Comparison of ENCODE assay signal across 1 cellular context in the genomic region with DNA sequence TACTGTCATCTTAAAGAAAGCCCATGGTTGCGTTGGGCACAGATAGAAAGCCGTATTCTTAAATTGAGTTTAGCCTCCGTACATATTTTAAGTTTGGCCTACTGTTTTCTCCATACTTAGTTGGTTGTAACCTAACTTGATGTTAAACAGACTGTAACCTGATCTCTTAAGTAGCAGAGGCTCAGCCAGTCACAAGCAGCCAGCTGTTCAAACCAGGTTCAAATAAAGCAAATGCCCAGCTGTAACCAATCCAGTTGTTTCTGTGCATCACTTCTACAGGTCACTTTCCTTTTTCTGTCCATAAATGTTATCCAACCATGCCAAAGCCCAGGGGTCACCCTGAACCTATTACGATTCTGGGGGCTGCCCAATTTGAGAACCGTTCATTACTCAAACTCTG.
TF ChIP-seq lines count a peak whose summit lies in the region.

No MANE protein-coding gene starts in this region.

TF ChIP-seq in IMR-90, 13 proteins besides CTCF, POLR2A, EP300 and RAD21 (continued from another document):
- TF ChIP-seq BHLHE40 (IDR thresholded peaks at IDR 0.05; ENCODE audit: low read depth, low read length) (no peak), MAFK (IDR thresholded peaks at IDR 0.05; ENCODE audit: low read depth, low read length) (no peak), MAZ (IDR thresholded peaks at IDR 0.05; ENCODE audit: borderline replicate concordance, low read depth, low read length) (no peak), SMC3 (IDR thresholded peaks at IDR 0.05; ENCODE audit: low read depth, low read length) (no peak), MXI1 (IDR thresholded peaks at IDR 0.05; ENCODE audit: borderline replicate concordance, low read depth, low read length) (no peak), FOS (IDR thresholded peaks at IDR 0.05; ENCODE audit: low read depth, low read length) (no peak), RCOR1 (IDR thresholded peaks at IDR 0.05; ENCODE audit: insufficient replicate concordance, low read length) (no peak), RFX5 (IDR thresholded peaks at IDR 0.05; ENCODE audit: low read depth, low read length) (no peak), CHD1 (IDR thresholded peaks at IDR 0.05; ENCODE audit: low read depth, low read length) (no peak), NFE2L2 (IDR thresholded peaks at IDR 0.05; ENCODE audit: low read depth, low read length) (no peak)
- TF ChIP-seq, protein P1, sequence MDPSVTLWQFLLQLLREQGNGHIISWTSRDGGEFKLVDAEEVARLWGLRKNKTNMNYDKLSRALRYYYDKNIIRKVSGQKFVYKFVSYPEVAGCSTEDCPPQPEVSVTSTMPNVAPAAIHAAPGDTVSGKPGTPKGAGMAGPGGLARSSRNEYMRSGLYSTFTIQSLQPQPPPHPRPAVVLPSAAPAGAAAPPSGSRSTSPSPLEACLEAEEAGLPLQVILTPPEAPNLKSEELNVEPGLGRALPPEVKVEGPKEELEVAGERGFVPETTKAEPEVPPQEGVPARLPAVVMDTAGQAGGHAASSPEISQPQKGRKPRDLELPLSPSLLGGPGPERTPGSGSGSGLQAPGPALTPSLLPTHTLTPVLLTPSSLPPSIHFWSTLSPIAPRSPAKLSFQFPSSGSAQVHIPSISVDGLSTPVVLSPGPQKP (IDR thresholded peaks at IDR 0.05; ENCODE audit: borderline replicate concordance, low read depth, low read length) = no peak
- TF ChIP-seq, protein P2, sequence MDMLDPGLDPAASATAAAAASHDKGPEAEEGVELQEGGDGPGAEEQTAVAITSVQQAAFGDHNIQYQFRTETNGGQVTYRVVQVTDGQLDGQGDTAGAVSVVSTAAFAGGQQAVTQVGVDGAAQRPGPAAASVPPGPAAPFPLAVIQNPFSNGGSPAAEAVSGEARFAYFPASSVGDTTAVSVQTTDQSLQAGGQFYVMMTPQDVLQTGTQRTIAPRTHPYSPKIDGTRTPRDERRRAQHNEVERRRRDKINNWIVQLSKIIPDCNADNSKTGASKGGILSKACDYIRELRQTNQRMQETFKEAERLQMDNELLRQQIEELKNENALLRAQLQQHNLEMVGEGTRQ (IDR thresholded peaks at IDR 0.05; ENCODE audit: low read depth, low read length) = no peak
